Comparison of ENCODE assay signal across 1 cellular context in genomic region chr19:39539519-39540332, GRCh38.
A peak's percentile ranks its signal among the peaks of the same experiment; 100 is the strongest.
TF ChIP-seq lines count a peak whose summit lies in the region.

Gene EID2 (minus strand): TSS chr19:39540161. CDS start chr19:39540079, 82 bp downstream.

TF ChIP-seq in HEK293, 187 proteins besides CTCF, POLR2A, EP300 and RAD21 (continued from another document and continues in another):
- TF ChIP-seq ZNF280D (tag by site-specific recombination; IDR thresholded peaks at IDR 0.05) (no peak), ZNF660 (tag by site-specific recombination; IDR thresholded peaks at IDR 0.05) (peak; percentile 83), ZNF16 (tag by site-specific recombination; IDR thresholded peaks at IDR 0.05; ENCODE audit: low read depth) (no peak), ZNF223 (tag by site-specific recombination; IDR thresholded peaks at IDR 0.05) (no peak), ZNF707 (tag by site-specific recombination; IDR thresholded peaks at IDR 0.05) (no peak), ZNF658 (tag by site-specific recombination; IDR thresholded peaks at IDR 0.05) (no peak), ZNF391 (tag by site-specific recombination; IDR thresholded peaks at IDR 0.05; ENCODE audit: borderline replicate concordance, low read depth) (no peak; the same call in 1 of the 2 replicates), FEZF1 (tag by site-specific recombination; IDR thresholded peaks at IDR 0.05) (no peak), ZNF449 (tag by site-specific recombination; IDR thresholded peaks at IDR 0.05) (no peak), ZNF341 (tag by site-specific recombination; IDR thresholded peaks at IDR 0.05; ENCODE audit: low read depth) (peak; percentile 73), ZBTB10 (tag by site-specific recombination; IDR thresholded peaks at IDR 0.05) (no peak; the same call in 1 of the 2 replicates), ZNF423 (tag by site-specific recombination; IDR thresholded peaks at IDR 0.05) (no peak), ZNF2 (tag by site-specific recombination; IDR thresholded peaks at IDR 0.05) (peak; percentile 86; the same call in 1 of the 2 replicates), ZBTB48 (tag by site-specific recombination; IDR thresholded peaks at IDR 0.05) (no peak), ZNF645 (tag by site-specific recombination; IDR thresholded peaks at IDR 0.05) (no peak), KLF1 (tag by site-specific recombination; IDR thresholded peaks at IDR 0.05) (no peak), ZNF140 (tag by site-specific recombination; IDR thresholded peaks at IDR 0.05) (no peak), ZNF184 (tag by site-specific recombination; IDR thresholded peaks at IDR 0.05) (no peak), ZFHX2 (tag by site-specific recombination; conservative IDR thresholded peaks at IDR 0.05) (peak; percentile 95), ZBTB8A (tag by site-specific recombination; IDR thresholded peaks at IDR 0.05) (peak; percentile 55; the same call in 1 of the 2 replicates), ZNF585B (tag by site-specific recombination; IDR thresholded peaks at IDR 0.05) (no peak), GLIS1 (tag by site-specific recombination; IDR thresholded peaks at IDR 0.05) (peak; percentile 46), ZFP41 (tag by site-specific recombination; IDR thresholded peaks at IDR 0.05; ENCODE audit: borderline replicate concordance) (no peak), HOXA7 (CRISPR knock-in tag; IDR thresholded peaks at IDR 0.05; ENCODE audit: borderline replicate concordance) (0 out of 2 replicates have a peak, but pooled peaks have one; percentile 65), ZBTB49 (tag by site-specific recombination; IDR thresholded peaks at IDR 0.05; ENCODE audit: low read depth) (no peak), ZNF843 (tag by site-specific recombination; IDR thresholded peaks at IDR 0.05) (no peak), ZNF600 (tag by site-specific recombination; IDR thresholded peaks at IDR 0.05) (peak; percentile 75), ZNF292 (tag by site-specific recombination; IDR thresholded peaks at IDR 0.05; ENCODE audit: borderline replicate concordance, low read depth) (no peak), PRDM2 (tag by site-specific recombination; IDR thresholded peaks at IDR 0.05; ENCODE audit: borderline replicate concordance) (no peak), MZF1 (tag by site-specific recombination; IDR thresholded peaks at IDR 0.05; ENCODE audit: borderline replicate concordance) (no peak), YY2 (tag by site-specific recombination; IDR thresholded peaks at IDR 0.05) (peak; percentile 89), KLF10 (tag by site-specific recombination; IDR thresholded peaks at IDR 0.05) (0 out of 2 replicates have a peak, but pooled peaks have one; percentile 15), ELK4 (IDR thresholded peaks at IDR 0.05; ENCODE audit: borderline replicate concordance, low read depth, low read length) (no peak), ZSCAN4 (tag by site-specific recombination; IDR thresholded peaks at IDR 0.05) (no peak), YY1 (tag by site-specific recombination; IDR thresholded peaks at IDR 0.05) (peak; percentile 84)
